In the genomic region with DNA sequence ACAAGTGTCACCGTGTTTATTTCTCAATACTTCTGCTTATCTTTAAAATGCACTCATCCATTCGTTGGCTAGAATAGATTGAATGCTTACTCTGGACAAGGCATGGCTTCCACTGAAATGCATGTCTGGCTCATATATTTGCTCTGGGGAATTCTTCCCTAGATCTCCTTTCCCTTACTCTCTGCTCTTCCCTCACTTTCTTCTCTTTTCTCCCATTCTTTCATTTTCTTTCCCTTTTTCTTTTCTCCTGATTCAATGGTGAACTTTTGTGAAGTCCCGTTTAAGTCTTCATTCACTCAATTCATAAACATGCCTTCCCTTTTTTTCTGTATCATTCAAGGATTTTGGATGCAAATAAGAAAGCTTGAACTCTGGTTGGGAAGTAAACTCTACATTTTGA, we compare ENCODE assay signal across 28 cellular contexts.
"Had no signal": no experiment of that assay in that cellular context is flagged by ENCODE, and none has a peak within 500 bp of the region (broad histone marks: within the 10 kb centered on the region; RNA-seq: fewer than 3 reads in every experiment).

No MANE protein-coding gene starts in this region.

- DNase-seq: activated B cell treated with CpG ODN at 0.5 μM for 24 hours; activated CD4-positive, alpha-beta memory T cell treated with anti-CD3 and anti-CD28 coated beads for 36 hours; activated CD4-positive, alpha-beta T cell treated with anti-CD3 and anti-CD28 coated beads for 4 hours; activated CD4-positive, alpha-beta T cell treated with anti-CD3 and anti-CD28 coated beads, Interleukin-2, amount 10 ng/mL, durations not matched to agents 24 days and 14 days; activated CD4-positive, alpha-beta T cell treated with anti-CD3 and anti-CD28 coated beads, Interleukin-2, amount 50 U/mL, for 1 hour; activated CD4-positive, alpha-beta T cell treated with anti-CD3 and anti-CD28 coated beads, Interleukin-2, amount 50 U/mL, for 4 hours; activated CD4-positive, CD25-positive, alpha-beta regulatory T cell treated with anti-CD3 and anti-CD28 coated beads, Interleukin-2, amount 50 U/mL, for 72 hours; activated CD8-positive, alpha-beta memory T cell treated with anti-CD3 and anti-CD28 coated beads, Interleukin-2, amount 50 U/mL, for 4 hours; activated CD8-positive, alpha-beta T cell treated with anti-CD3 and anti-CD28 coated beads for 36 hours; activated effector memory CD4-positive, alpha-beta T cell treated with Interleukin-2 at 50 U/mL for 16 hours; activated gamma-delta T cell; activated naive CD4-positive, alpha-beta T cell; activated naive CD4-positive, alpha-beta T cell treated with anti-CD3 and anti-CD28 coated beads for 36 hours; activated naive CD4-positive, alpha-beta T cell treated with anti-CD3 and anti-CD28 coated beads, Interleukin-2, amount 50 U/mL, for 16 hours; activated naive CD8-positive, alpha-beta T cell treated with anti-CD3 and anti-CD28 coated beads for 36 hours; activated T-cell treated with anti-CD3 and anti-CD28 coated beads, Interleukin-2, amount 50 U/mL, for 24 hours; activated T-cell treated with anti-CD3 and anti-CD28 coated beads, Interleukin-2, amount 50 U/mL, for 48 hours; adrenal gland; amniotic stem cell; caudate nucleus; cerebellar nuclear complex; T-helper 1 cell; T-helper 2 cell; T-helper 9 cell had no signal

- H3K4me1 ChIP-seq: adrenal gland, ascending aorta had no signal

- H3K9me3 ChIP-seq: adrenal gland, ascending aorta had no signal

- H3K4me3 ChIP-seq: adrenal gland, ascending aorta, cardiac muscle cell had no signal

- H3K27ac ChIP-seq: adrenal gland, ascending aorta, cardiac muscle cell, VCaP had no signal

- ATAC-seq: activated CD8-positive, alpha-beta T cell treated with anti-CD3 and anti-CD28 coated beads for 36 hours had no signal

- FAIRE-seq: TTC549 had no signal

- H3K27me3 ChIP-seq: adrenal gland, ascending aorta, cardiac muscle cell had no signal

- H3K36me3 ChIP-seq: adrenal gland, ascending aorta, cardiac muscle cell had no signal
